Comparison of ENCODE assay signal across 8 cellular contexts in genomic region chr2:73386342-73386868, GRCh38. TPM values are rescaled to one million over a fixed set of nuclear protein-coding genes. Genes with fewer than 3 reads are reported as not detected.
A peak's percentile ranks its signal among the peaks of the same experiment; 100 is the strongest.
DNase-seq lines count a peak whose midpoint lies in the region; ATAC-seq and TF ChIP-seq lines count a peak whose summit lies in the region.

No MANE protein-coding gene starts in this region.

- peaks cover 6% of the 10 kb centered on the region for H3K79me1 ChIP-seq in neuronal stem cell (ENCODE audit: low read depth, low read length)

- H2BK120ac ChIP-seq in neuronal stem cell (ENCODE audit: low read depth, low read length): no peak overlapping the region

- H3K27ac ChIP-seq in HCT116 (ENCODE audit: low read depth, low read length) (peak overlapping the region; percentile 78), OCI-LY3 (ENCODE audit: low read length) (peak overlapping the region; percentile 72), epithelial cell of prostate (peak overlapping the region; percentile 68), neuronal stem cell (replicated peaks; ENCODE audit: low read length) (peak overlapping the region; percentile 95)

- BruUV-seq in HCT116 (replicated peaks; lab: Mats Ljungman, UMichigan): TSS peak; percentile 48

- ATAC-seq in GM18517 (IDR thresholded peaks at IDR 0.05; ENCODE audit: unreplicated experiment) (peak; percentile 15), HCT116 (peak; percentile 16), GM18520 (IDR thresholded peaks at IDR 0.05; ENCODE audit: unreplicated experiment) (no peak)

- H3K18ac ChIP-seq in neuronal stem cell (ENCODE audit: low read length): peak overlapping the region; percentile 98

- H3K27me3 ChIP-seq in HCT116 (ENCODE audit: insufficient read depth, low read length) (peaks cover 11% of the 10 kb centered on the region; the same call in 1 of the 2 replicates), OCI-LY3 (ENCODE audit: low read depth, low read length) (peaks cover 21% of the 10 kb centered on the region), neuronal stem cell (ENCODE audit: control insufficient read depth in 3 of 3, insufficient read depth in 3 of 3, low read depth in 1 of 3, low read length in 3 of 3) (peaks cover 0 to 23% (median 3%) of the 10 kb centered on the region in 3 experiments)

- H4K8ac ChIP-seq in neuronal stem cell (ENCODE audit: low read depth, low read length): no peak overlapping the region

- TF ChIP-seq RAD21 in HCT116 (IDR thresholded peaks at IDR 0.05; ENCODE audit: low read depth): no peak

- peak overlapping the region; percentile 96 for H2BK5ac ChIP-seq in neuronal stem cell (ENCODE audit: low read length)

- H3K4me1 ChIP-seq in HCT116 (ENCODE audit: control insufficient read depth in 1 of 2, insufficient read depth in 2 of 2, low read length in 2 of 2): peaks cover 0 to 16% of the 10 kb centered on the region in 2 experiments; a peak in 3 of 4 replicates
- H3K4me1 ChIP-seq in OCI-LY3 (ENCODE audit: low read length): peaks cover 12% of the 10 kb centered on the region
- H3K4me1 ChIP-seq in neuronal stem cell (ENCODE audit: control insufficient read depth in 2 of 2, insufficient read depth in 1 of 2, low read depth in 1 of 2, low read length in 2 of 2): peaks cover 6 to 10% of the 10 kb centered on the region in 2 donors

- WGBS in neuronal stem cell (ENCODE audit: extremely low coverage in 2 of 2, insufficient read length in 2 of 2, insufficient replicate concordance in 1 of 2), 2 donors: no CpG with 5 or more reads among the region's 24 CpGs

- peak overlapping the region; percentile 87 for H3K4me2 ChIP-seq in HCT116 (ENCODE audit: low read length)
- peak overlapping the region; percentile 88 for H3K4me2 ChIP-seq in OCI-LY3 (ENCODE audit: low read length)
- H3K4me2 ChIP-seq in neuronal stem cell (ENCODE audit: insufficient read depth, low read length, poor library complexity, severe bottlenecking): peak overlapping the region; percentile 67

- peak; percentile 70 for TF ChIP-seq POLR2A in HCT116 (IDR thresholded peaks at IDR 0.05; ENCODE audit: borderline replicate concordance, extremely low read depth, insufficient read depth, insufficient read length)

- TF ChIP-seq CTCF in HCT116 (IDR thresholded peaks at IDR 0.05 in 2 of 3, conservative IDR thresholded peaks at IDR 0.05 in 1 of 3; ENCODE audit: borderline replicate concordance in 1 of 3, insufficient read depth in 1 of 3, low read depth in 2 of 3, low read length in 2 of 3): no peak
- no peak for TF ChIP-seq CTCF in OCI-LY3 (IDR thresholded peaks at IDR 0.05; ENCODE audit: low read depth, low read length)

- no peak overlapping the region for H4K91ac ChIP-seq in neuronal stem cell (ENCODE audit: low read depth, low read length, poor library complexity)

- H3K4me3 ChIP-seq in HCT116 (replicated peaks in 1 of 2; ENCODE audit: low read depth in 1 of 2, low read length in 2 of 2) (peak overlapping the region; percentile 81 to 95), OCI-LY3 (ENCODE audit: low read length) (peak overlapping the region; percentile 97), neuronal stem cell (ENCODE audit: low read length in 2 of 2) (peak overlapping the region; percentile 73 to 95)

- peak overlapping the region; percentile 97 for H3K23ac ChIP-seq in neuronal stem cell (ENCODE audit: low read depth, low read length, poor library complexity)

- peak overlapping the region; percentile 91 for H3K9ac ChIP-seq in HCT116 (ENCODE audit: low read length)
- peak overlapping the region; percentile 82 for H3K9ac ChIP-seq in OCI-LY3 (ENCODE audit: low read length)
- H3K9ac ChIP-seq in neuronal stem cell (ENCODE audit: low read depth, low read length, poor library complexity): peak overlapping the region; percentile 99

- RAD21 ChIA-PET in HCT116 (lab: Charles Lee; ENCODE audit: low non-redundant PET in 1 of 2, low total read pairs in 2 of 2, uncharacterized antibody in 2 of 2, unreplicated experiment in 2 of 2): no interaction called here

- H4K20me1 ChIP-seq in HCT116 (ENCODE audit: insufficient read depth) (no peaks in the 10 kb centered on the region), OCI-LY3 (ENCODE audit: insufficient read depth, low read length) (no peaks in the 10 kb centered on the region)

- CTCF ChIA-PET in HCT116 (lab: Charles Lee): interaction anchor here (0.7 to 1.3 kb wide), 2 partner anchors 97 to 234 kb away, joined by 3 read pairs; no protein-coding TSS in a partner anchor

- H3K9me3 ChIP-seq in HCT116 (ENCODE audit: control insufficient read depth in 1 of 2, insufficient read depth in 1 of 2, low read depth in 1 of 2, low read length in 2 of 2): no peaks in the 10 kb centered on the region
- no peaks in the 10 kb centered on the region for H3K9me3 ChIP-seq in OCI-LY3 (ENCODE audit: insufficient read depth, low read length)
- no peaks in the 10 kb centered on the region for H3K9me3 ChIP-seq in neuronal stem cell (replicated peaks in 1 of 2; ENCODE audit: control insufficient read depth in 2 of 2, insufficient read depth in 1 of 2, low read depth in 1 of 2, low read length in 2 of 2)

- DNase-seq in HCT116 (ENCODE audit: low read depth, low spot score) (no peak), epithelial cell of prostate (ENCODE audit: low read depth, low spot score) (no peak), neuronal stem cell (ENCODE audit: low spot score) (no peak), T1000 (lab: John Stamatoyannopoulos, UW) (no peak), NCI-H524 treated with DMSO at 0.1 percent for 48 hours (lab: John Stamatoyannopoulos, UW) (no peak)

- H2AK5ac ChIP-seq in neuronal stem cell (ENCODE audit: low read depth, low read length): no peak overlapping the region

- no peak overlapping the region for H2BK12ac ChIP-seq in neuronal stem cell (ENCODE audit: low read length)

- no peak overlapping the region for H3K14ac ChIP-seq in neuronal stem cell (ENCODE audit: low read length)

- H2AFZ ChIP-seq in HCT116 (ENCODE audit: low read depth, low read length, poor library complexity, severe bottlenecking) (no peak overlapping the region), OCI-LY3 (ENCODE audit: low read depth, low read length) (peak overlapping the region; percentile 55; the same call in 1 of the 2 replicates), neuronal stem cell (ENCODE audit: low read length) (peak overlapping the region; percentile 96)

- intact Hi-C loops in HCT116 (cut with micrococcal nuclease): no loop called here

- no peak overlapping the region for H3K4ac ChIP-seq in neuronal stem cell (ENCODE audit: low read length)

- H3K79me2 ChIP-seq in HCT116 (ENCODE audit: insufficient read depth, low read length) (peaks cover 29% of the 10 kb centered on the region), OCI-LY3 (ENCODE audit: low read length) (peaks cover 29% of the 10 kb centered on the region)

- H3K36me3 ChIP-seq in HCT116 (ENCODE audit: control insufficient read depth in 1 of 2, insufficient read depth in 2 of 2, low read length in 2 of 2): no peaks in the 10 kb centered on the region
- no peaks in the 10 kb centered on the region for H3K36me3 ChIP-seq in OCI-LY3 (replicated peaks; ENCODE audit: low read depth, low read length)
- no peaks in the 10 kb centered on the region for H3K36me3 ChIP-seq in neuronal stem cell (replicated peaks in 1 of 2; ENCODE audit: control insufficient read depth in 2 of 2, insufficient read depth in 2 of 2, low read length in 2 of 2)

- no peaks in the 10 kb centered on the region for H3K9me2 ChIP-seq in HCT116 (ENCODE audit: insufficient read depth)

- POLR2A ChIA-PET in HCT116 (lab: Charles Lee): interaction anchor here (1.1 to 1.3 kb wide), 2 partner anchors 27 to 153 kb away, joined by 3 read pairs; partner anchors contain the start of gene PRADC1

- H2BK15ac ChIP-seq in neuronal stem cell (ENCODE audit: low read length): peak overlapping the region; percentile 38

TF ChIP-seq in HCT116, 20 proteins besides CTCF, POLR2A, EP300 and RAD21:
- TF ChIP-seq CEBPB (IDR thresholded peaks at IDR 0.05; ENCODE audit: low read depth) (no peak), ZBTB33 (IDR thresholded peaks at IDR 0.05; ENCODE audit: extremely low read depth, insufficient replicate concordance, low read length) (no peak), JUND (IDR thresholded peaks at IDR 0.05) (no peak), ZFX (IDR thresholded peaks at IDR 0.05) (peak; percentile 32), TCF7L2 (IDR thresholded peaks at IDR 0.05; ENCODE audit: borderline replicate concordance, extremely low read depth, insufficient read depth, insufficient read length) (peak; percentile 7)

RNA-seq across cellular contexts. Expression of gene ALMS1, which starts 0.8 kb away (rescaled TPM):
- 20.5 TPM for total RNA-seq in HCT116 (2021; ENCODE audit: unreplicated experiment)
- polyA plus RNA-seq in HCT116 (2012): 4.8 and 8.9 TPM in 2 replicates
- 9.5 TPM for polyA plus RNA-seq in neuronal stem cell (2013, experiment 1 of 2)
- 8.1 TPM for polyA plus RNA-seq in neuronal stem cell (2013, experiment 2 of 2)
